In genomic region chr11:132228756-132229325, GRCh38 we compare ENCODE assay signal across 22 cellular contexts.
DNase-seq lines count a peak whose midpoint lies in the region; TF ChIP-seq lines count a peak whose summit lies in the region.
"Had no signal": no experiment of that assay in that cellular context is flagged by ENCODE, and none has a peak within 500 bp of the region (broad histone marks: within the 10 kb centered on the region; RNA-seq: fewer than 3 reads in every experiment).

No MANE protein-coding gene starts in this region.

- H3K27me3 ChIP-seq in BE2C, result no peaks in the 10 kb centered on the region
- H3K27me3 ChIP-seq: upper lobe of right lung had no signal

- no peak overlapping the region for H3K4me3 ChIP-seq in BE2C (ENCODE audit: low read depth, low read length)
- H3K4me3 ChIP-seq: upper lobe of right lung had no signal

- TF ChIP-seq CTCF in BE2C (IDR thresholded peaks at IDR 0.05; ENCODE audit: low read depth, low read length), result no peak

- no peaks in the 10 kb centered on the region for H3K4me1 ChIP-seq in BE2C
- H3K4me1 ChIP-seq: upper lobe of right lung had no signal

- H3K27ac ChIP-seq in angular gyrus (ENCODE audit: low read depth, low read length), result peak overlapping the region; percentile 14
- H3K27ac ChIP-seq: KMS-11, upper lobe of right lung had no signal

- H3K36me3 ChIP-seq in BE2C, result no peaks in the 10 kb centered on the region
- H3K36me3 ChIP-seq: upper lobe of right lung had no signal

- DNase-seq in NCI-H748 (lab: John Stamatoyannopoulos, UW; ENCODE audit: unreplicated experiment) (peak; percentile 9), NCI-H748 treated with DMSO at 0.1 percent for 48 hours (lab: John Stamatoyannopoulos, UW) (no peak), glomerular visceral epithelial cell (ENCODE audit: extremely low spot score) (peak; percentile 13), smooth muscle cell of the brain vasculature (ENCODE audit: low read depth, low spot score) (peak; percentile 12), NCI-H187 treated with DMSO at 0.1 percent for 48 hours (lab: John Stamatoyannopoulos, UW) (no peak), HT-29 (ENCODE audit: low spot score) (no peak), BE2C (no peak)
- DNase-seq: activated CD4-positive, alpha-beta T cell treated with anti-CD3 and anti-CD28 coated beads for 1 hour; activated naive CD4-positive, alpha-beta T cell treated with Interleukin-2 at 50 U/mL for 16 hours; activated T-cell treated with anti-CD3 and anti-CD28 coated beads, Interleukin-2, amount 50 U/mL, for 4 hours; HCEC 1CT; mesenchymal stem cell; MV-4-11; naive B cell; NCI-H1694 treated with DMSO at 0.1 percent for 48 hours; NCI-H2227 treated with DMSO at 0.1 percent for 48 hours; PC-3; SHP77 treated with DMSO at 0.1 percent for 48 hours; stimulated activated CD4-positive, alpha-beta T cell treated with anti-CD3 and anti-CD28 coated beads, Interleukin-15, amount 100 ng/mL, for 24 hours; upper lobe of right lung had no signal

- no peaks in the 10 kb centered on the region; the same call in none of the 2 replicates for H3K9me3 ChIP-seq in BE2C
- H3K9me3 ChIP-seq: upper lobe of right lung had no signal

Comparison
In these comparisons a context has a peak if more than half of its experiments do, and no peak if none do; other contexts are left out.
1. DNase-seq: peak in NCI-H748 (single experiment), glomerular visceral epithelial cell (single experiment) and smooth muscle cell of the brain vasculature (single experiment); none in NCI-H748 treated with DMSO at 0.1 percent for 48 hours (single experiment), NCI-H187 treated with DMSO at 0.1 percent for 48 hours (single experiment), HT-29 (single experiment) and BE2C (single experiment).